In genomic region chr9:3676766-3677165, GRCh38 we compare ENCODE assay signal across 23 cellular contexts.
"Had no signal": no experiment of that assay in that cellular context is flagged by ENCODE, and none has a peak within 500 bp of the region (broad histone marks: within the 10 kb centered on the region; RNA-seq: fewer than 3 reads in every experiment).

No MANE protein-coding gene starts in this region.

- ATAC-seq: activated CD8-positive, alpha-beta T cell treated with anti-CD3 and anti-CD28 coated beads for 36 hours; activated naive CD4-positive, alpha-beta T cell treated with anti-CD3 and anti-CD28 coated beads, Interleukin-2, amount 50 U/mL, for 72 hours; activated naive CD8-positive, alpha-beta T cell treated with anti-CD3 and anti-CD28 coated beads, Interleukin-2, amount 50 U/mL, for 24 hours; body of pancreas; T-helper 17 cell had no signal

- H3K9me3 Mint-ChIP-seq: activated CD8-positive, alpha-beta T cell treated with anti-CD3 and anti-CD28 coated beads for 36 hours; activated naive CD4-positive, alpha-beta T cell treated with anti-CD3 and anti-CD28 coated beads, Interleukin-2, amount 50 U/mL, for 72 hours; activated naive CD8-positive, alpha-beta T cell treated with anti-CD3 and anti-CD28 coated beads, Interleukin-2, amount 50 U/mL, for 24 hours; activated T-helper 1 cell treated with anti-CD3 and anti-CD28 coated beads, Interleukin-12 subunit alpha, Interleukin-12 subunit beta, Interleukin-2, Interleukin-4 antibody, amounts not matched to agents 30 ng/mL and 10 ng/mL and 1 ng/mL, durations not matched to agents 14 hours and 24 hours and 36 hours had no signal

- H3K4me3 ChIP-seq: ascending aorta, body of pancreas, MG63 had no signal

- H3K4me1 Mint-ChIP-seq: activated naive CD8-positive, alpha-beta T cell treated with anti-CD3 and anti-CD28 coated beads, Interleukin-2, amount 50 U/mL, for 24 hours had no signal

- H3K9ac ChIP-seq: KMS-11 had no signal

- H3K4me1 ChIP-seq: ascending aorta, body of pancreas had no signal

- DNase-seq: activated CD4-positive, alpha-beta T cell treated with anti-CD3 and anti-CD28 coated beads for 4 hours; activated CD8-positive, alpha-beta memory T cell treated with anti-CD3 and anti-CD28 coated beads, Interleukin-2, amount 50 U/mL, for 4 hours; activated CD8-positive, alpha-beta T cell treated with anti-CD3 and anti-CD28 coated beads for 36 hours; activated effector memory CD4-positive, alpha-beta T cell treated with Interleukin-2 at 50 U/mL for 16 hours; activated naive CD4-positive, alpha-beta T cell; activated naive CD8-positive, alpha-beta T cell treated with anti-CD3 and anti-CD28 coated beads, Interleukin-2, amount 50 U/mL, for 24 hours; amniotic stem cell; body of pancreas; central memory CD4-positive, alpha-beta T cell; MG63; NCI-H1105; NCI-H1436; NCI-H1694 treated with DMSO at 0.1 percent for 48 hours; NCI-H2029 treated with DMSO at 0.1 percent for 48 hours; NCI-H446; NCI-H524; SIG-M5; T-helper 17 cell; T-helper 9 cell had no signal

- H3K36me3 Mint-ChIP-seq: activated naive CD4-positive, alpha-beta T cell treated with anti-CD3 and anti-CD28 coated beads, Interleukin-2, amount 50 U/mL, for 72 hours had no signal

- H3K36me3 ChIP-seq: ascending aorta, MG63 had no signal

- H3K27me3 Mint-ChIP-seq: activated CD8-positive, alpha-beta T cell treated with anti-CD3 and anti-CD28 coated beads for 36 hours; activated naive CD8-positive, alpha-beta T cell treated with anti-CD3 and anti-CD28 coated beads, Interleukin-2, amount 50 U/mL, for 24 hours; T-helper 17 cell had no signal

- H3K27ac Mint-ChIP-seq: activated CD8-positive, alpha-beta T cell treated with anti-CD3 and anti-CD28 coated beads for 36 hours; activated naive CD4-positive, alpha-beta T cell treated with anti-CD3 and anti-CD28 coated beads, Interleukin-2, amount 50 U/mL, for 72 hours; activated naive CD8-positive, alpha-beta T cell treated with anti-CD3 and anti-CD28 coated beads, Interleukin-2, amount 50 U/mL, for 24 hours; activated T-helper 1 cell treated with anti-CD3 and anti-CD28 coated beads, Interleukin-12 subunit alpha, Interleukin-12 subunit beta, Interleukin-2, Interleukin-4 antibody, amounts not matched to agents 30 ng/mL and 10 ng/mL and 1 ng/mL, durations not matched to agents 14 hours and 24 hours and 36 hours; T-helper 17 cell had no signal

- H3K4me2 ChIP-seq: KMS-11 had no signal

- H3K27me3 ChIP-seq: ascending aorta, body of pancreas, MG63 had no signal

- H3K9me3 ChIP-seq: ascending aorta, body of pancreas, MG63 had no signal

- H3K4me3 Mint-ChIP-seq: activated CD8-positive, alpha-beta T cell treated with anti-CD3 and anti-CD28 coated beads for 36 hours; activated naive CD8-positive, alpha-beta T cell treated with anti-CD3 and anti-CD28 coated beads, Interleukin-2, amount 50 U/mL, for 24 hours; activated T-helper 1 cell treated with anti-CD3 and anti-CD28 coated beads, Interleukin-12 subunit alpha, Interleukin-12 subunit beta, Interleukin-2, Interleukin-4 antibody, amounts not matched to agents 30 ng/mL and 10 ng/mL and 1 ng/mL, durations not matched to agents 14 hours and 24 hours and 36 hours; T-helper 17 cell had no signal

- H3K27ac ChIP-seq: ascending aorta, body of pancreas, KMS-11 had no signal
